8 cellular contexts compared by ENCODE assay signal in genomic region chr3:113035387-113035982, GRCh38. TPM values are rescaled to one million over a fixed set of nuclear protein-coding genes. Genes with fewer than 3 reads are reported as not detected.
DNase-seq lines count a peak whose midpoint lies in the region; ATAC-seq and TF ChIP-seq lines count a peak whose summit lies in the region.

No MANE protein-coding gene starts in this region.

- no peak overlapping the region for H3K4me3 Mint-ChIP-seq in Caco-2 (ENCODE audit: unreplicated experiment)

- H3K36me3 ChIP-seq in Caco-2 (ENCODE audit: control insufficient read depth, insufficient read depth, low read length) (no peaks in the 10 kb centered on the region), cardiac muscle cell (no peaks in the 10 kb centered on the region), psoas muscle (ENCODE audit: insufficient read depth in 1 of 2, low read depth in 1 of 2) (no peaks in the 10 kb centered on the region)

- H3K36me3 Mint-ChIP-seq in Caco-2 (ENCODE audit: insufficient read depth, unreplicated experiment): no peaks in the 10 kb centered on the region

- no peaks in the 10 kb centered on the region for H3K9me3 Mint-ChIP-seq in Caco-2 (ENCODE audit: unreplicated experiment)

- H3K27ac Mint-ChIP-seq in Caco-2 (ENCODE audit: unreplicated experiment): no peak overlapping the region

- H3K4me3 ChIP-seq in Caco-2 (ENCODE audit: low read depth, low read length) (no peak overlapping the region), cardiac muscle cell (no peak overlapping the region), psoas muscle (no peak overlapping the region)

- H3K27me3 ChIP-seq in Caco-2 (replicated peaks; ENCODE audit: control insufficient read depth, insufficient read depth, low read length): no peaks in the 10 kb centered on the region
- no peaks in the 10 kb centered on the region for H3K27me3 ChIP-seq in cardiac muscle cell
- no peaks in the 10 kb centered on the region for H3K27me3 ChIP-seq in psoas muscle (ENCODE audit: insufficient read depth in 3 of 3, low read length in 2 of 3)

- CTCF ChIA-PET in Caco-2 (lab: Charles Lee): interaction anchor here (1.3 to 1.6 kb wide), 2 partner anchors 16 to 252 kb away, joined by 7 read pairs; a partner anchor contains a TSS

- no peaks in the 10 kb centered on the region for H3K4me1 ChIP-seq in Caco-2
- H3K4me1 ChIP-seq in cardiac muscle cell (ENCODE audit: low read depth): no peaks in the 10 kb centered on the region
- no peaks in the 10 kb centered on the region for H3K4me1 ChIP-seq in psoas muscle

- peak; percentile 71 for ATAC-seq in GM18907 (IDR thresholded peaks at IDR 0.05; ENCODE audit: unreplicated experiment)
- peak; percentile 68 for ATAC-seq in HG03558 (IDR thresholded peaks at IDR 0.05; ENCODE audit: extremely low read depth, unreplicated experiment)
- ATAC-seq in psoas muscle: peak; percentile 61 to 92 (median 86)
- no peak for ATAC-seq in HG03439 (IDR thresholded peaks at IDR 0.05; ENCODE audit: unreplicated experiment)

- DNase-seq in Caco-2 (peak; percentile 50 to 78), NOMO-1 (lab: John Stamatoyannopoulos, UW; ENCODE audit: unreplicated experiment in 2 of 2) (peak; percentile 40 to 48), cardiac muscle cell (ENCODE audit: low read depth in 1 of 2, low spot score in 1 of 2) (peak; percentile 66 to 74), psoas muscle (no peak)
- peak; percentile 9 for DNase-seq in activated gamma-delta T cell treated with anti-CD3 and anti-CD28 coated beads, Interleukin-2, amount 50 U/mL, for 16 hours (ENCODE audit: low read depth)

- no peaks in the 10 kb centered on the region for H3K4me1 Mint-ChIP-seq in Caco-2 (ENCODE audit: low read depth, unreplicated experiment)

- intact Hi-C loops in Caco-2 (cut with micrococcal nuclease; ENCODE audit: unreplicated experiment): no loop called here
- intact Hi-C loops in psoas muscle (cut with DNase I): no loop called here

- POLR2A ChIA-PET in Caco-2 (lab: Charles Lee): interaction anchor here (0.6 to 1.0 kb wide), 2 partner anchors 16 to 479 kb away, joined by 4 read pairs; partner anchors contain the start of gene SPICE1

- no peak overlapping the region for H3K27ac ChIP-seq in cardiac muscle cell
- H3K27ac ChIP-seq in psoas muscle: no peak overlapping the region

- whole genome bisulfite sequencing in psoas muscle, 3 donors: 60 to 70% (median 62%) methylated on average over 6 of the region's 6 CpGs

- H3K27me3 Mint-ChIP-seq in Caco-2 (ENCODE audit: insufficient read depth, unreplicated experiment): peaks cover 3% of the 10 kb centered on the region

- no peaks in the 10 kb centered on the region for H3K9me3 ChIP-seq in Caco-2
- no peaks in the 10 kb centered on the region for H3K9me3 ChIP-seq in cardiac muscle cell (ENCODE audit: low read depth)
- no peaks in the 10 kb centered on the region for H3K9me3 ChIP-seq in psoas muscle

- TF ChIP-seq CTCF in Caco-2 (IDR thresholded peaks at IDR 0.05; ENCODE audit: insufficient read depth in 1 of 2, low read depth in 1 of 2, low read length in 1 of 2, severe bottlenecking in 1 of 2, unreplicated experiment in 1 of 2): peak; percentile 79 to 86
- TF ChIP-seq CTCF in cardiac muscle cell (IDR thresholded peaks at IDR 0.05; ENCODE audit: low read depth, low read length): peak; percentile 88
- TF ChIP-seq CTCF in psoas muscle (IDR thresholded peaks at IDR 0.05): peak; percentile 62

- no TSS peak for BruUV-seq in Caco-2 (replicated peaks; lab: Mats Ljungman, UMichigan)

RNA-seq across cellular contexts. Expression of gene GTPBP8, which starts 44.7 kb away (rescaled TPM):
- total RNA-seq in Caco-2 (2022) (18.3 and 19.5 TPM in 2 replicates), cardiac muscle cell (34.0 and 61.6 TPM in 2 replicates), psoas muscle (10 to 100 TPM; 15.4 to 27.9 (median 22.9) TPM)
- polyA plus RNA-seq in cardiac muscle cell (20.5 and 21.2 TPM in 2 replicates), psoas muscle (10 to 100 TPM; 20.1 to 41.9 (median 40.5) TPM)

Comparison
In these comparisons a context has a peak if more than half of its experiments do, and no peak if none do; other contexts are left out.
1. DNase-seq: peak in Caco-2 (2 of 2), NOMO-1 (2 of 2), activated gamma-delta T cell treated with anti-CD3 and anti-CD28 coated beads, Interleukin-2, amount 50 U/mL, for 16 hours (single experiment) and cardiac muscle cell (2 of 2); none in psoas muscle (0 of 2).
2. Peak in every context shown above with its lines, with median percentiles within 50 percentile points of each other: CTCF ChIP-seq.